8 cellular contexts compared by ENCODE assay signal in genomic region chr13:31045621-31046081, GRCh38.
DNase-seq lines count a peak whose midpoint lies in the region; ATAC-seq and TF ChIP-seq lines count a peak whose summit lies in the region.

No MANE protein-coding gene starts in this region.

- H3K4ac ChIP-seq in IMR-90 (ENCODE audit: low read depth, low read length) = peak overlapping the region; percentile 96

- CTCF ChIA-PET in IMR-90 (lab: Yijun Ruan, JAX) = no interaction called here

- no TSS peak for BruUV-seq in IMR-90 (replicated peaks; lab: Mats Ljungman, UMichigan)

- H4K8ac ChIP-seq in IMR-90 (ENCODE audit: low read depth in 2 of 2, low read length in 2 of 2) = peak overlapping the region; percentile 78 to 92

- peak overlapping the region; percentile 73 for H2AFZ ChIP-seq in IMR-90 (replicated peaks; ENCODE audit: low read length, poor library complexity)

- H4K91ac ChIP-seq in IMR-90 (ENCODE audit: insufficient read depth, low read depth, low read length) = peak overlapping the region; percentile 96

- no peaks in the 10 kb centered on the region for H3K9me3 ChIP-seq in IMR-90 (ENCODE audit: control insufficient read depth, insufficient read depth, low read length)
- H3K9me3 ChIP-seq in colonic mucosa = no peaks in the 10 kb centered on the region

- TF ChIP-seq POLR2A in IMR-90 (IDR thresholded peaks at IDR 0.05; ENCODE audit: low read depth, low read length) = peak; percentile 76; the same call in 1 of the 2 replicates

- H3K4me3 ChIP-seq in IMR-90 (ENCODE audit: insufficient read depth, low read depth, low read length) (no peak overlapping the region), colonic mucosa (no peak overlapping the region)

- H3K14ac ChIP-seq in IMR-90 (replicated peaks; ENCODE audit: low read depth, low read length) = peak overlapping the region; percentile 90

- peak; percentile 49 for DNase-seq in GM13976 (ENCODE audit: low spot score)
- peak; percentile 97 for DNase-seq in IMR-90
- DNase-seq in activated CD4-positive, alpha-beta T cell treated with anti-CD3 and anti-CD28 coated beads for 48 hours = peak; percentile 86
- peak; percentile 86 for DNase-seq in colonic mucosa
- peak; percentile 75 for DNase-seq in myocyte (ENCODE audit: low read depth)
- DNase-seq in NCI-H187 treated with DMSO at 0.1 percent for 48 hours (lab: John Stamatoyannopoulos, UW) = no peak

- peak overlapping the region; percentile 43; the same call in 1 of the 2 replicates for H3K9ac ChIP-seq in IMR-90 (ENCODE audit: low read depth, low read length)
- H3K9ac ChIP-seq in colonic mucosa (ENCODE audit: low read depth in 2 of 2, low read length in 2 of 2) = peak overlapping the region in 1 of 2 donors; percentile 66

- dilution Hi-C loops in IMR-90 (cut with HindIII; ENCODE audit: low sequenced_read_pairs, unreplicated experiment) = no loop called here

- H2AK9ac ChIP-seq in IMR-90 (replicated peaks; ENCODE audit: low read depth, low read length, poor library complexity) = peak overlapping the region; percentile 8

- H3K4me3 Mint-ChIP-seq in stimulated activated naive CD8-positive, alpha-beta T cell treated with anti-CD3 and anti-CD28 coated beads, Interleukin-15, Interleukin-2, amounts not matched to agents 100 ng/mL and 50 ng/mL, for 24 hours = peak overlapping the region; percentile 36

- ATAC-seq in IMR-90 (ENCODE audit: low read depth) = peak; percentile 82
- ATAC-seq in GM19455 (IDR thresholded peaks at IDR 0.05; ENCODE audit: unreplicated experiment) = no peak

- no peaks in the 10 kb centered on the region for H4K20me1 ChIP-seq in IMR-90 (ENCODE audit: insufficient read depth, low read length)

- H3K4me1 ChIP-seq in IMR-90 (ENCODE audit: control insufficient read depth, insufficient read depth, low read length) (peaks cover 20% of the 10 kb centered on the region), colonic mucosa (peaks cover 11% of the 10 kb centered on the region)

- peaks cover 56% of the 10 kb centered on the region for H3K4me1 Mint-ChIP-seq in stimulated activated naive CD8-positive, alpha-beta T cell treated with anti-CD3 and anti-CD28 coated beads, Interleukin-15, Interleukin-2, amounts not matched to agents 100 ng/mL and 50 ng/mL, for 24 hours (ENCODE audit: low read depth)

- peak overlapping the region; percentile 80; the same call in 1 of the 2 replicates for H3K23ac ChIP-seq in IMR-90 (ENCODE audit: low read depth, low read length)

- H3K4me2 ChIP-seq in IMR-90 (ENCODE audit: low read depth, low read length) = peak overlapping the region; percentile 75

- POLR2A ChIA-PET in IMR-90 (lab: Charles Lee; ENCODE audit: unreplicated experiment) = interaction anchor here (0.6 to 1.5 kb wide), 3 partner anchors 90 to 180 kb away, joined by 4 to 6 read pairs (median 5); no protein-coding TSS in a partner anchor

- no peak for TF ChIP-seq CTCF in GM13976 (IDR thresholded peaks at IDR 0.05; ENCODE audit: borderline replicate concordance, control extremely low read depth, extremely low read depth, insufficient read depth, missing control alignments)
- no peak for TF ChIP-seq CTCF in IMR-90 (conservative IDR thresholded peaks at IDR 0.05; ENCODE audit: low read depth, low read length)
- no peak for TF ChIP-seq CTCF in colonic mucosa (IDR thresholded peaks at IDR 0.05)

- in situ Hi-C loops in GM13976 (cut with MboI; ENCODE audit: low sequenced_read_pairs, unreplicated experiment) (loop anchor here (25.0 kb wide), 1 partner anchor 358 kb away; no protein-coding TSS in a partner anchor), IMR-90 (cut with MboI; ENCODE audit: low sequenced_read_pairs) (loop anchor here (10.0 to 25.0 kb wide), 3 partner anchors 408 to 908 kb away; partner anchors contain the start of gene HMGB1)

- peaks cover 14% of the 10 kb centered on the region; the same call in 1 of the 2 replicates for H3K9me1 ChIP-seq in IMR-90 (ENCODE audit: insufficient read depth, low read length)

- WGBS in IMR-90 (ENCODE audit: extremely low coverage in 2 of 2, insufficient read length in 1 of 2), 2 experiments = no CpG with 5 or more reads among the region's 8 CpGs

- H4K5ac ChIP-seq in IMR-90 (ENCODE audit: low read depth, low read length) = peak overlapping the region; percentile 83

- H2BK20ac ChIP-seq in IMR-90 (ENCODE audit: low read depth, low read length) = peak overlapping the region; percentile 96

- peak overlapping the region; percentile 83 for H2BK15ac ChIP-seq in IMR-90 (ENCODE audit: low read depth, low read length)

- H3K27me3 ChIP-seq in IMR-90 (ENCODE audit: control insufficient read depth, insufficient read depth, low read length) (no peaks in the 10 kb centered on the region), colonic mucosa (no peaks in the 10 kb centered on the region)

- peak overlapping the region; percentile 82 for H3K27ac ChIP-seq in IMR-90 (ENCODE audit: insufficient read depth, low read length)
- H3K27ac ChIP-seq in colonic mucosa = peak overlapping the region; percentile 72

- H2BK5ac ChIP-seq in IMR-90 (ENCODE audit: low read depth, low read length, poor library complexity, severe bottlenecking) = peak overlapping the region; percentile 93

- peak overlapping the region; percentile 97 for H2BK120ac ChIP-seq in IMR-90 (ENCODE audit: low read depth, low read length)

- no peaks in the 10 kb centered on the region for H3K36me3 Mint-ChIP-seq in stimulated activated naive CD8-positive, alpha-beta T cell treated with anti-CD3 and anti-CD28 coated beads, Interleukin-15, Interleukin-2, amounts not matched to agents 100 ng/mL and 50 ng/mL, for 24 hours (ENCODE audit: low read depth)

- no peaks in the 10 kb centered on the region; a peak in 1 of 4 replicates for H3K79me1 ChIP-seq in IMR-90 (ENCODE audit: low read depth in 1 of 2, low read length in 2 of 2)

- H3K36me3 ChIP-seq in IMR-90 (ENCODE audit: control insufficient read depth, insufficient read depth, low read length) (no peaks in the 10 kb centered on the region), colonic mucosa (no peaks in the 10 kb centered on the region)

- H3K18ac ChIP-seq in IMR-90 (ENCODE audit: low read depth, low read length) = peak overlapping the region; percentile 95

- TF ChIP-seq RAD21 in IMR-90 (IDR thresholded peaks at IDR 0.05; ENCODE audit: low read length) = peak; percentile 30

- H3K9me3 Mint-ChIP-seq in stimulated activated naive CD8-positive, alpha-beta T cell treated with anti-CD3 and anti-CD28 coated beads, Interleukin-15, Interleukin-2, amounts not matched to agents 100 ng/mL and 50 ng/mL, for 24 hours = no peaks in the 10 kb centered on the region

- intact Hi-C loops in IMR-90 (cut with micrococcal nuclease) (loop anchor here (2.0 to 5.0 kb wide), 3 partner anchors 117 to 581 kb away; partner anchors contain the start of genes HMGB1 and HSPH1), colonic mucosa (cut with DNase I) (no loop called here)

- H2AK5ac ChIP-seq in IMR-90 (ENCODE audit: low read depth, low read length) = peak overlapping the region; percentile 96

- H3K27ac Mint-ChIP-seq in stimulated activated naive CD8-positive, alpha-beta T cell treated with anti-CD3 and anti-CD28 coated beads, Interleukin-15, Interleukin-2, amounts not matched to agents 100 ng/mL and 50 ng/mL, for 24 hours = peak overlapping the region; percentile 89

- H3K56ac ChIP-seq in IMR-90 (ENCODE audit: extremely low read depth, insufficient read depth, low read length) = peak overlapping the region; percentile 92

- peaks cover 19% of the 10 kb centered on the region for H3K27me3 Mint-ChIP-seq in stimulated activated naive CD8-positive, alpha-beta T cell treated with anti-CD3 and anti-CD28 coated beads, Interleukin-15, Interleukin-2, amounts not matched to agents 100 ng/mL and 50 ng/mL, for 24 hours

TF ChIP-seq in IMR-90, 13 proteins besides CTCF, POLR2A, EP300 and RAD21:
- TF ChIP-seq BHLHE40 (IDR thresholded peaks at IDR 0.05; ENCODE audit: low read depth, low read length) (peak; percentile 67), FOS (IDR thresholded peaks at IDR 0.05; ENCODE audit: low read depth, low read length) (peak; percentile 89), RCOR1 (IDR thresholded peaks at IDR 0.05; ENCODE audit: insufficient replicate concordance, low read length) (no peak), RFX5 (IDR thresholded peaks at IDR 0.05; ENCODE audit: low read depth, low read length) (no peak), CHD1 (IDR thresholded peaks at IDR 0.05; ENCODE audit: low read depth, low read length) (no peak; the same call in 1 of the 2 replicates), ELK1 (IDR thresholded peaks at IDR 0.05; ENCODE audit: borderline replicate concordance, low read depth, low read length) (no peak), MAFK (IDR thresholded peaks at IDR 0.05; ENCODE audit: low read depth, low read length) (no peak), NFE2L2 (IDR thresholded peaks at IDR 0.05; ENCODE audit: low read depth, low read length) (no peak), MAZ (IDR thresholded peaks at IDR 0.05; ENCODE audit: borderline replicate concordance, low read depth, low read length) (peak; percentile 23; the same call in 1 of the 2 replicates), CEBPB (IDR thresholded peaks at IDR 0.05; ENCODE audit: low read depth, low read length) (no peak), MXI1 (IDR thresholded peaks at IDR 0.05; ENCODE audit: borderline replicate concordance, low read depth, low read length) (peak; percentile 59; the same call in 1 of the 2 replicates), SMC3 (IDR thresholded peaks at IDR 0.05; ENCODE audit: low read depth, low read length) (no peak)
- TF ChIP-seq, protein P1, sequence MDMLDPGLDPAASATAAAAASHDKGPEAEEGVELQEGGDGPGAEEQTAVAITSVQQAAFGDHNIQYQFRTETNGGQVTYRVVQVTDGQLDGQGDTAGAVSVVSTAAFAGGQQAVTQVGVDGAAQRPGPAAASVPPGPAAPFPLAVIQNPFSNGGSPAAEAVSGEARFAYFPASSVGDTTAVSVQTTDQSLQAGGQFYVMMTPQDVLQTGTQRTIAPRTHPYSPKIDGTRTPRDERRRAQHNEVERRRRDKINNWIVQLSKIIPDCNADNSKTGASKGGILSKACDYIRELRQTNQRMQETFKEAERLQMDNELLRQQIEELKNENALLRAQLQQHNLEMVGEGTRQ (IDR thresholded peaks at IDR 0.05; ENCODE audit: low read depth, low read length) = no peak
